ENCODE assay signal across 31 cellular contexts in the genomic region with DNA sequence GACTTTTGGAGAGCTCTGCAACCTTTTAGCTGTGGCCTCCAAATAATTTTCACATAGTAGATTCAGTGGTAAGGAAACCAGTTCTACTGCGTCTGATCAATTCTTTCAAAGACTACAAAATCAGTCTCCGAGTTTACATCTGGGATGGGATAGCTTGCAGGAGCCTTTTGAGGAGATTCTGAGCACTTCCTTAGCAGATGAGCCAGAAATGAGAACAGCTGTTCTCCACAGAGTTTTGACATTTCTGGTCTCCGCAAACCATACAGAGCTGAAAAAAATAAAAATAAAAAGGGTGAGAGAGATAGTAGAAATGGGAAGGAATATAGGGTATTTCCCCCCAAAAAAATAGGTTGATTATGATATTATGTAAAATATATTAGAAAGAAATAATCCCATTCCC.
"Had no signal": no experiment of that assay in that cellular context is flagged by ENCODE, and none has a peak within 500 bp of the region (broad histone marks: within the 10 kb centered on the region; RNA-seq: fewer than 3 reads in every experiment).

No MANE protein-coding gene starts in this region.

- H3K27ac Mint-ChIP-seq: immature natural killer cell; naive thymus-derived CD4-positive, alpha-beta T cell; natural killer cell treated with Interleukin-12 subunit alpha and Interleukin-12 subunit beta and Interleukin-15 and Interleukin-18, amount 100 ng/mL, for 72 hours; stimulated activated naive B cell treated with anti-CD40 and anti-IgM and Interleukin-4, amounts not matched to agents 10 μg/mL and 1 μg/mL and 100 μg/mL, for 72 hours had no signal

- H3K4me1 Mint-ChIP-seq: immature natural killer cell; naive thymus-derived CD4-positive, alpha-beta T cell; neural crest cell; stimulated activated naive B cell treated with anti-CD40 and anti-IgM and Interleukin-4, amounts not matched to agents 10 μg/mL and 1 μg/mL and 100 μg/mL, for 72 hours had no signal

- H3K27me3 ChIP-seq: pancreas, right lobe of liver, stomach, testis, thyroid gland, transverse colon, upper lobe of left lung, vagina had no signal

- ATAC-seq: left colon; lower lobe of right lung; mucosa of descending colon; naive thymus-derived CD4-positive, alpha-beta T cell; natural killer cell treated with Interleukin-12 subunit alpha and Interleukin-12 subunit beta and Interleukin-15 and Interleukin-18, amount 100 ng/mL, for 72 hours; right lobe of liver; stimulated activated naive B cell treated with anti-CD40 and anti-IgM and Interleukin-4, amounts not matched to agents 10 μg/mL and 1 μg/mL and 100 μg/mL, for 72 hours; stimulated activated naive CD8-positive, alpha-beta T cell treated with anti-CD3 and anti-CD28 coated beads, Interleukin-15, Interleukin-2, amounts not matched to agents 100 U/mL and 50 U/mL, for 24 hours had no signal

- H3K4me3 Mint-ChIP-seq: immature natural killer cell; naive thymus-derived CD4-positive, alpha-beta T cell; natural killer cell treated with Interleukin-12 subunit alpha and Interleukin-12 subunit beta and Interleukin-15 and Interleukin-18, amount 100 ng/mL, for 72 hours; neural crest cell; stimulated activated naive B cell treated with anti-CD40 and anti-IgM and Interleukin-4, amounts not matched to agents 10 μg/mL and 1 μg/mL and 100 μg/mL, for 72 hours had no signal

- H3K27ac ChIP-seq: lower lobe of right lung, pancreas, prostate gland, right lobe of liver, skin epidermis, testis, thyroid gland, transverse colon, upper lobe of left lung, vagina had no signal

- H3K36me3 Mint-ChIP-seq: natural killer cell treated with Interleukin-12 subunit alpha and Interleukin-12 subunit beta and Interleukin-15 and Interleukin-18, amount 100 ng/mL, for 72 hours had no signal

- H3K36me3 ChIP-seq: lower lobe of right lung, pancreas, prostate gland, right lobe of liver, thyroid gland, transverse colon, upper lobe of left lung, vagina had no signal

- H3K27me3 Mint-ChIP-seq: naive thymus-derived CD4-positive, alpha-beta T cell; natural killer cell treated with Interleukin-12 subunit alpha and Interleukin-12 subunit beta and Interleukin-15 and Interleukin-18, amount 100 ng/mL, for 72 hours; stimulated activated naive B cell treated with anti-CD40 and anti-IgM and Interleukin-4, amounts not matched to agents 10 μg/mL and 1 μg/mL and 100 μg/mL, for 72 hours had no signal

- H3K4me3 ChIP-seq: lower lobe of right lung, mucosa of descending colon, pancreas, prostate gland, right lobe of liver, skin epidermis, stomach, testis, thyroid gland, transverse colon, upper lobe of left lung, vagina had no signal

- H3K9me3 Mint-ChIP-seq: neural crest cell; stimulated activated naive B cell treated with anti-CD40 and anti-IgM and Interleukin-4, amounts not matched to agents 10 μg/mL and 1 μg/mL and 100 μg/mL, for 72 hours had no signal

- DNase-seq: hypothalamus; immature natural killer cell; kidney; left colon; lower lobe of right lung; mammary epithelial cell; mesendoderm; midbrain; mucosa of descending colon; naive thymus-derived CD4-positive, alpha-beta T cell; nucleus accumbens; pancreas; posterior cingulate gyrus; retina; right lobe of liver; stimulated activated CD4-positive, alpha-beta T cell treated with anti-CD3 and anti-CD28 coated beads, Interleukin-12 subunit alpha, Interleukin-12 subunit beta, amount 100 ng/mL, for 4 hours; stimulated activated CD4-positive, alpha-beta T cell treated with anti-CD3 and anti-CD28 coated beads, Interleukin-15, amount 100 ng/mL, for 24 hours; stimulated activated CD4-positive, alpha-beta T cell treated with anti-CD3 and anti-CD28 coated beads, Interleukin-2, amount 100 ng/mL, for 24 hours; stimulated activated CD4-positive, alpha-beta T cell treated with anti-CD3 and anti-CD28 coated beads, Interleukin-4, amount 100 ng/mL, for 1 hour; stimulated activated naive B cell treated with anti-CD40 and anti-IgM and Interleukin-4, amounts not matched to agents 10 μg/mL and 1 μg/mL and 100 μg/mL, for 72 hours; stimulated activated naive CD8-positive, alpha-beta T cell treated with anti-CD3 and anti-CD28 coated beads, Interleukin-15, Interleukin-2, amounts not matched to agents 100 U/mL and 50 U/mL, for 24 hours; stomach; testis; thyroid gland; transverse colon; upper lobe of left lung had no signal

- H3K9me3 ChIP-seq: lower lobe of right lung, mucosa of descending colon, pancreas, prostate gland, right lobe of liver, stomach, testis, thyroid gland, transverse colon, upper lobe of left lung, vagina had no signal

- H3K4me1 ChIP-seq: lower lobe of right lung, prostate gland, testis, transverse colon, upper lobe of left lung had no signal
